ENCODE assay signal across 9 cellular contexts in the genomic region with DNA sequence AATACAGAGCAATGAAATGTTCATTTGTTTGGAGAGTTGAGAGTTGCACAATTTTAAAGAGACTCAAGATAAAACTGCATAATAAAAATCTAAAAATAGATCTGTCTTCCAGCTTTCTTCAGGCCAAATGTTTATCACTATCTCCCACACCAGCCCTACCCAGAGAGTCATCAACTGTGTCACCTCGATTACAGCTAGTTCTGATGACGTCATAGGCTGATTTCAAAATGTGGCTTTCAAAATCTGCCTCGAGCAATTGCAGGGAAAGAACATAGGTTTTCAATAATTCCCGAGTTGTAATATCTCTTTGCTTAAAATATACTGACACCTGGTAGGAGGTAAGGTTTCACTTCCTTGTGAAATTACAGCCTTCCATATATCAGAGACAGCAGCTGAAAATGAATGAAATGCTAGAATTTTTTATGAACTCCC.
A peak's percentile ranks its signal among the peaks of the same experiment; 100 is the strongest.
DNase-seq lines count a peak whose midpoint lies in the region; ATAC-seq and TF ChIP-seq lines count a peak whose summit lies in the region.
"Had no signal": no experiment of that assay in that cellular context is flagged by ENCODE, and none has a peak within 500 bp of the region (broad histone marks: within the 10 kb centered on the region; RNA-seq: fewer than 3 reads in every experiment).

No MANE protein-coding gene starts in this region.

- peak overlapping the region; percentile 29; the same call in 1 of the 2 replicates for H2AFZ ChIP-seq in OCI-LY7 (ENCODE audit: low read length)

- peak; percentile 78 for DNase-seq in GM04503 (ENCODE audit: low read depth)
- peak; percentile 29 for DNase-seq in OCI-LY7 (ENCODE audit: low spot score)
- DNase-seq in fibroblast of the aortic adventitia (ENCODE audit: low read depth) = peak; percentile 98
- DNase-seq in renal cortical epithelial cell (ENCODE audit: low read depth) = peak; percentile 59
- no peak for DNase-seq in epidermal melanocyte (ENCODE audit: insufficient read length, low spot score)
- DNase-seq in Ammon's horn (ENCODE audit: low spot score) = no peak
- DNase-seq: NCI-H524 treated with DMSO at 0.1 percent for 48 hours had no signal

- H3K4me1 ChIP-seq in OCI-LY7 (ENCODE audit: insufficient read depth, low read length, poor library complexity, severe bottlenecking) = peaks cover 31% of the 10 kb centered on the region

- ATAC-seq in HG03175 (IDR thresholded peaks at IDR 0.05; ENCODE audit: unreplicated experiment) (no peak), HG03135 (IDR thresholded peaks at IDR 0.05; ENCODE audit: unreplicated experiment) (no peak)

- no peak overlapping the region for H3K27ac ChIP-seq in OCI-LY7 (ENCODE audit: low read depth, low read length, poor library complexity, severe bottlenecking)

- H3K36me3 ChIP-seq in OCI-LY7 (ENCODE audit: insufficient read depth, low read length) = no peaks in the 10 kb centered on the region

- H3K9me3 ChIP-seq in OCI-LY7 (ENCODE audit: low read length) = no peaks in the 10 kb centered on the region

- CTCF ChIA-PET in OCI-LY7 (lab: Charles Lee; ENCODE audit: unreplicated experiment) = no interaction called here

- H3K9me2 ChIP-seq in OCI-LY7 (ENCODE audit: insufficient read depth, low read length) = no peaks in the 10 kb centered on the region

- no peaks in the 10 kb centered on the region for H4K20me1 ChIP-seq in OCI-LY7 (ENCODE audit: insufficient read depth, low read length)

- no peak for TF ChIP-seq CTCF in OCI-LY7 (conservative IDR thresholded peaks at IDR 0.05; ENCODE audit: low read length)
- no peak for TF ChIP-seq CTCF in fibroblast of the aortic adventitia (IDR thresholded peaks at IDR 0.05; ENCODE audit: insufficient read depth, low read length)

- H3K4me2 ChIP-seq in OCI-LY7 (ENCODE audit: low read length) = peak overlapping the region; percentile 34

- POLR2A ChIA-PET in OCI-LY7 (lab: Charles Lee) = interaction anchor here (0.5 to 0.8 kb wide), 2 partner anchors 93 to 750 kb away, joined by 3 read pairs; no protein-coding TSS in a partner anchor

- intact Hi-C loops in OCI-LY7 (cut with micrococcal nuclease; ENCODE audit: unreplicated experiment) = loop anchor here (5.0 kb wide), 1 partner anchor 683 kb away; no protein-coding TSS in a partner anchor

- no TSS peak for BruUV-seq in OCI-LY7 (replicated peaks; lab: Mats Ljungman, UMichigan)

- no peak overlapping the region for H3K4me3 ChIP-seq in OCI-LY7 (ENCODE audit: low read depth, low read length, poor library complexity, severe bottlenecking)
- no peak overlapping the region for H3K4me3 ChIP-seq in fibroblast of the aortic adventitia (ENCODE audit: low read depth, low read length)

- no peaks in the 10 kb centered on the region for H3K79me2 ChIP-seq in OCI-LY7 (ENCODE audit: insufficient read depth, low read depth, low read length)

Comparison
In these comparisons a context has a peak if more than half of its experiments do, and no peak if none do; other contexts are left out.
1. DNase-seq: peak in GM04503 (single experiment), OCI-LY7 (single experiment), fibroblast of the aortic adventitia (single experiment) and renal cortical epithelial cell (single experiment); none in epidermal melanocyte (single experiment) and Ammon's horn (single experiment).